ENCODE assay signal across 1 cellular context in genomic region chr3:189148090-189148507, GRCh38.
A peak's percentile ranks its signal among the peaks of the same experiment; 100 is the strongest.
TF ChIP-seq lines count a peak whose summit lies in the region.

No MANE protein-coding gene starts in this region.

TF ChIP-seq in HepG2, 621 proteins besides CTCF, POLR2A, EP300 and RAD21 (continued from another document):
- TF ChIP-seq, protein P1, sequence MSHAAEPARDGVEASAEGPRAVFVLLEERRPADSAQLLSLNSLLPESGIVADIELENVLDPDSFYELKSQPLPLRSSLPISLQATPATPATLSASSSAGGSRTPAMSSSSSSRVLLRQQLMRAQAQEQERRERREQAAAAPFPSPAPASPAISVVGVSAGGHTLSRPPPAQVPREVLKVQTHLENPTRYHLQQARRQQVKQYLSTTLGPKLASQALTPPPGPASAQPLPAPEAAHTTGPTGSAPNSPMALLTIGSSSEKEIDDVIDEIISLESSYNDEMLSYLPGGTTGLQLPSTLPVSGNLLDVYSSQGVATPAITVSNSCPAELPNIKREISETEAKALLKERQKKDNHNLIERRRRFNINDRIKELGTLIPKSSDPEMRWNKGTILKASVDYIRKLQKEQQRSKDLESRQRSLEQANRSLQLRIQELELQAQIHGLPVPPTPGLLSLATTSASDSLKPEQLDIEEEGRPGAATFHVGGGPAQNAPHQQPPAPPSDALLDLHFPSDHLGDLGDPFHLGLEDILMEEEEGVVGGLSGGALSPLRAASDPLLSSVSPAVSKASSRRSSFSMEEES (CRISPR knock-in tag; IDR thresholded peaks at IDR 0.05), result no peak
- TF ChIP-seq TEAD3 (CRISPR knock-in tag; optimal IDR thresholded peaks at IDR 0.05; ENCODE audit: borderline replicate concordance) (peak; percentile 18), KIAA2018 (CRISPR knock-in tag; IDR thresholded peaks at IDR 0.05; ENCODE audit: borderline replicate concordance) (no peak), BCL6 (CRISPR knock-in tag; IDR thresholded peaks at IDR 0.05) (0 out of 2 replicates have a peak, but pooled peaks have one; percentile 18), SMAD3 (CRISPR knock-in tag; IDR thresholded peaks at IDR 0.05) (no peak), MYNN (CRISPR knock-in tag; IDR thresholded peaks at IDR 0.05; ENCODE audit: low read depth) (no peak), MAFF (IDR thresholded peaks at IDR 0.05; ENCODE audit: low read depth, low read length) (0 out of 2 replicates have a peak, but pooled peaks have one; percentile 25), RELA (CRISPR knock-in tag; IDR thresholded peaks at IDR 0.05) (no peak), ZFP1 (CRISPR knock-in tag; IDR thresholded peaks at IDR 0.05) (no peak), NFIB (CRISPR knock-in tag; IDR thresholded peaks at IDR 0.05; ENCODE audit: borderline replicate concordance) (no peak), MXD4 (CRISPR knock-in tag; IDR thresholded peaks at IDR 0.05) (no peak), PTBP1 (IDR thresholded peaks at IDR 0.05; ENCODE audit: low read depth, low read length, poor library complexity, severe bottlenecking) (no peak), NBN (conservative IDR thresholded peaks at IDR 0.05) (no peak), POGZ (CRISPR knock-in tag; IDR thresholded peaks at IDR 0.05) (no peak), ZFP36L1 (CRISPR knock-in tag; IDR thresholded peaks at IDR 0.05) (0 out of 2 replicates have a peak, but pooled peaks have one; percentile 22), HMG20A (CRISPR knock-in tag; IDR thresholded peaks at IDR 0.05; ENCODE audit: borderline replicate concordance) (peak; percentile 19; the same call in 1 of the 2 replicates), ZNF652 (CRISPR knock-in tag; IDR thresholded peaks at IDR 0.05; ENCODE audit: borderline replicate concordance, low read depth) (no peak)
- TF ChIP-seq, protein P2, sequence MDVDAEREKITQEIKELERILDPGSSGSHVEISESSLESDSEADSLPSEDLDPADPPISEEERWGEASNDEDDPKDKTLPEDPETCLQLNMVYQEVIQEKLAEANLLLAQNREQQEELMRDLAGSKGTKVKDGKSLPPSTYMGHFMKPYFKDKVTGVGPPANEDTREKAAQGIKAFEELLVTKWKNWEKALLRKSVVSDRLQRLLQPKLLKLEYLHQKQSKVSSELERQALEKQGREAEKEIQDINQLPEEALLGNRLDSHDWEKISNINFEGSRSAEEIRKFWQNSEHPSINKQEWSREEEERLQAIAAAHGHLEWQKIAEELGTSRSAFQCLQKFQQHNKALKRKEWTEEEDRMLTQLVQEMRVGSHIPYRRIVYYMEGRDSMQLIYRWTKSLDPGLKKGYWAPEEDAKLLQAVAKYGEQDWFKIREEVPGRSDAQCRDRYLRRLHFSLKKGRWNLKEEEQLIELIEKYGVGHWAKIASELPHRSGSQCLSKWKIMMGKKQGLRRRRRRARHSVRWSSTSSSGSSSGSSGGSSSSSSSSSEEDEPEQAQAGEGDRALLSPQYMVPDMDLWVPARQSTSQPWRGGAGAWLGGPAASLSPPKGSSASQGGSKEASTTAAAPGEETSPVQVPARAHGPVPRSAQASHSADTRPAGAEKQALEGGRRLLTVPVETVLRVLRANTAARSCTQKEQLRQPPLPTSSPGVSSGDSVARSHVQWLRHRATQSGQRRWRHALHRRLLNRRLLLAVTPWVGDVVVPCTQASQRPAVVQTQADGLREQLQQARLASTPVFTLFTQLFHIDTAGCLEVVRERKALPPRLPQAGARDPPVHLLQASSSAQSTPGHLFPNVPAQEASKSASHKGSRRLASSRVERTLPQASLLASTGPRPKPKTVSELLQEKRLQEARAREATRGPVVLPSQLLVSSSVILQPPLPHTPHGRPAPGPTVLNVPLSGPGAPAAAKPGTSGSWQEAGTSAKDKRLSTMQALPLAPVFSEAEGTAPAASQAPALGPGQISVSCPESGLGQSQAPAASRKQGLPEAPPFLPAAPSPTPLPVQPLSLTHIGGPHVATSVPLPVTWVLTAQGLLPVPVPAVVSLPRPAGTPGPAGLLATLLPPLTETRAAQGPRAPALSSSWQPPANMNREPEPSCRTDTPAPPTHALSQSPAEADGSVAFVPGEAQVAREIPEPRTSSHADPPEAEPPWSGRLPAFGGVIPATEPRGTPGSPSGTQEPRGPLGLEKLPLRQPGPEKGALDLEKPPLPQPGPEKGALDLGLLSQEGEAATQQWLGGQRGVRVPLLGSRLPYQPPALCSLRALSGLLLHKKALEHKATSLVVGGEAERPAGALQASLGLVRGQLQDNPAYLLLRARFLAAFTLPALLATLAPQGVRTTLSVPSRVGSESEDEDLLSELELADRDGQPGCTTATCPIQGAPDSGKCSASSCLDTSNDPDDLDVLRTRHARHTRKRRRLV (CRISPR knock-in tag; IDR thresholded peaks at IDR 0.05), result no peak
- TF ChIP-seq, protein P3, sequence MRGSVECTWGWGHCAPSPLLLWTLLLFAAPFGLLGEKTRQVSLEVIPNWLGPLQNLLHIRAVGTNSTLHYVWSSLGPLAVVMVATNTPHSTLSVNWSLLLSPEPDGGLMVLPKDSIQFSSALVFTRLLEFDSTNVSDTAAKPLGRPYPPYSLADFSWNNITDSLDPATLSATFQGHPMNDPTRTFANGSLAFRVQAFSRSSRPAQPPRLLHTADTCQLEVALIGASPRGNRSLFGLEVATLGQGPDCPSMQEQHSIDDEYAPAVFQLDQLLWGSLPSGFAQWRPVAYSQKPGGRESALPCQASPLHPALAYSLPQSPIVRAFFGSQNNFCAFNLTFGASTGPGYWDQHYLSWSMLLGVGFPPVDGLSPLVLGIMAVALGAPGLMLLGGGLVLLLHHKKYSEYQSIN (CRISPR knock-in tag; IDR thresholded peaks at IDR 0.05; ENCODE audit: borderline replicate concordance), result no peak
- TF ChIP-seq, protein P4, sequence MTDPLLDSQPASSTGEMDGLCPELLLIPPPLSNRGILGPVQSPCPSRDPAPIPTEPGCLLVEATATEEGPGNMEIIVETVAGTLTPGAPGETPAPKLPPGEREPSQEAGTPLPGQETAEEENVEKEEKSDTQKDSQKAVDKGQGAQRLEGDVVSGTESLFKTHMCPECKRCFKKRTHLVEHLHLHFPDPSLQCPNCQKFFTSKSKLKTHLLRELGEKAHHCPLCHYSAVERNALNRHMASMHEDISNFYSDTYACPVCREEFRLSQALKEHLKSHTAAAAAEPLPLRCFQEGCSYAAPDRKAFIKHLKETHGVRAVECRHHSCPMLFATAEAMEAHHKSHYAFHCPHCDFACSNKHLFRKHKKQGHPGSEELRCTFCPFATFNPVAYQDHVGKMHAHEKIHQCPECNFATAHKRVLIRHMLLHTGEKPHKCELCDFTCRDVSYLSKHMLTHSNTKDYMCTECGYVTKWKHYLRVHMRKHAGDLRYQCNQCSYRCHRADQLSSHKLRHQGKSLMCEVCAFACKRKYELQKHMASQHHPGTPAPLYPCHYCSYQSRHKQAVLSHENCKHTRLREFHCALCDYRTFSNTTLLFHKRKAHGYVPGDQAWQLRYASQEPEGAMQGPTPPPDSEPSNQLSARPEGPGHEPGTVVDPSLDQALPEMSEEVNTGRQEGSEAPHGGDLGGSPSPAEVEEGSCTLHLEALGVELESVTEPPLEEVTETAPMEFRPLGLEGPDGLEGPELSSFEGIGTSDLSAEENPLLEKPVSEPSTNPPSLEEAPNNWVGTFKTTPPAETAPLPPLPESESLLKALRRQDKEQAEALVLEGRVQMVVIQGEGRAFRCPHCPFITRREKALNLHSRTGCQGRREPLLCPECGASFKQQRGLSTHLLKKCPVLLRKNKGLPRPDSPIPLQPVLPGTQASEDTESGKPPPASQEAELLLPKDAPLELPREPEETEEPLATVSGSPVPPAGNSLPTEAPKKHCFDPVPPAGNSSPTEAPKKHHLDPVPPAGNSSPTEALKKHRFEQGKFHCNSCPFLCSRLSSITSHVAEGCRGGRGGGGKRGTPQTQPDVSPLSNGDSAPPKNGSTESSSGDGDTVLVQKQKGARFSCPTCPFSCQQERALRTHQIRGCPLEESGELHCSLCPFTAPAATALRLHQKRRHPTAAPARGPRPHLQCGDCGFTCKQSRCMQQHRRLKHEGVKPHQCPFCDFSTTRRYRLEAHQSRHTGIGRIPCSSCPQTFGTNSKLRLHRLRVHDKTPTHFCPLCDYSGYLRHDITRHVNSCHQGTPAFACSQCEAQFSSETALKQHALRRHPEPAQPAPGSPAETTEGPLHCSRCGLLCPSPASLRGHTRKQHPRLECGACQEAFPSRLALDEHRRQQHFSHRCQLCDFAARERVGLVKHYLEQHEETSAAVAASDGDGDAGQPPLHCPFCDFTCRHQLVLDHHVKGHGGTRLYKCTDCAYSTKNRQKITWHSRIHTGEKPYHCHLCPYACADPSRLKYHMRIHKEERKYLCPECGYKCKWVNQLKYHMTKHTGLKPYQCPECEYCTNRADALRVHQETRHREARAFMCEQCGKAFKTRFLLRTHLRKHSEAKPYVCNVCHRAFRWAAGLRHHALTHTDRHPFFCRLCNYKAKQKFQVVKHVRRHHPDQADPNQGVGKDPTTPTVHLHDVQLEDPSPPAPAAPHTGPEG (CRISPR knock-in tag; IDR thresholded peaks at IDR 0.05), result no peak
